ENCODE assay signal across 15 cellular contexts in genomic region chr12:38775457-38775856, GRCh38.
DNase-seq lines count a peak whose midpoint lies in the region; ATAC-seq and TF ChIP-seq lines count a peak whose summit lies in the region.
"Had no signal": no experiment of that assay in that cellular context is flagged by ENCODE, and none has a peak within 500 bp of the region (broad histone marks: within the 10 kb centered on the region; RNA-seq: fewer than 3 reads in every experiment).

No MANE protein-coding gene starts in this region.

- H3K27me3 Mint-ChIP-seq in activated CD4-positive, alpha-beta T cell treated with anti-CD3 and anti-CD28 coated beads for 36 hours: no peaks in the 10 kb centered on the region
- H3K27me3 Mint-ChIP-seq in immature natural killer cell (ENCODE audit: low read depth in 3 of 3): no peaks in the 10 kb centered on the region
- H3K27me3 Mint-ChIP-seq: dendritic cell treated with granulocyte-macrophage colony-stimulating factor and Interleukin-4, amounts not matched to agents 40 ng/mL and 50 ng/mL, for 4 days had no signal

- peaks cover 5% of the 10 kb centered on the region for H3K36me3 Mint-ChIP-seq in activated CD4-positive, alpha-beta T cell treated with anti-CD3 and anti-CD28 coated beads for 36 hours (ENCODE audit: low read depth)
- H3K36me3 Mint-ChIP-seq in immature natural killer cell: peaks cover 0 to 16% (median 6%) of the 10 kb centered on the region in 3 donors

- peaks cover 6% of the 10 kb centered on the region for H3K9me3 Mint-ChIP-seq in activated CD4-positive, alpha-beta T cell treated with anti-CD3 and anti-CD28 coated beads for 36 hours (ENCODE audit: low read depth)
- H3K9me3 Mint-ChIP-seq in immature natural killer cell: peaks cover 3 to 8% (median 6%) of the 10 kb centered on the region in 6 donors

- TF ChIP-seq CTCF in foreskin keratinocyte (conservative IDR thresholded peaks at IDR 0.05): no peak
- no peak for TF ChIP-seq CTCF in gastroesophageal sphincter (IDR thresholded peaks at IDR 0.05)

- H3K4me1 ChIP-seq in foreskin keratinocyte (no peaks in the 10 kb centered on the region), gastroesophageal sphincter (no peaks in the 10 kb centered on the region)
- H3K4me1 ChIP-seq: HAP-1 had no signal

- intact Hi-C loops in activated CD4-positive, alpha-beta T cell treated with anti-CD3 and anti-CD28 coated beads for 36 hours (cut with DNase I, micrococcal nuclease): loop anchor here (5.0 to 10.0 kb wide), 2 partner anchors 129 to 132 kb away; partner anchors contain the start of gene CPNE8 (in 2 of the 2)

- H3K4me3 ChIP-seq in gastroesophageal sphincter: no peak overlapping the region
- H3K4me3 ChIP-seq: HAP-1, heart right ventricle, mucosa of descending colon had no signal

- CTCF ChIA-PET in activated CD4-positive, alpha-beta T cell treated with anti-CD3 and anti-CD28 coated beads for 36 hours (lab: Charles Lee): no interaction called here

- H3K4me1 Mint-ChIP-seq in activated CD4-positive, alpha-beta T cell treated with anti-CD3 and anti-CD28 coated beads for 36 hours: peaks cover 13% of the 10 kb centered on the region
- H3K4me1 Mint-ChIP-seq in immature natural killer cell: peaks cover 13 to 16% of the 10 kb centered on the region in 2 donors

- DNase-seq in activated CD4-positive, alpha-beta T cell treated with anti-CD3 and anti-CD28 coated beads for 36 hours: no peak
- DNase-seq in activated CD4-positive, alpha-beta T cell treated with anti-CD3 and anti-CD28 coated beads for 4 hours: no peak
- DNase-seq in foreskin keratinocyte (peak in 1 of 2 donors; percentile 12), immature natural killer cell (no peak), NCI-H1048 (lab: John Stamatoyannopoulos, UW) (no peak)
- DNase-seq: activated gamma-delta T cell, DMS53, heart right ventricle, mucosa of descending colon, T1000 had no signal

- H3K9me3 ChIP-seq in gastroesophageal sphincter: no peaks in the 10 kb centered on the region
- H3K9me3 ChIP-seq: HAP-1, mucosa of descending colon had no signal

- no peak overlapping the region for H3K4me3 Mint-ChIP-seq in activated CD4-positive, alpha-beta T cell treated with anti-CD3 and anti-CD28 coated beads for 36 hours
- no peak overlapping the region for H3K4me3 Mint-ChIP-seq in immature natural killer cell
- H3K4me3 Mint-ChIP-seq: dendritic cell treated with granulocyte-macrophage colony-stimulating factor and Interleukin-4, amounts not matched to agents 40 ng/mL and 50 ng/mL, for 4 days had no signal

- TF ChIP-seq POLR2A in gastroesophageal sphincter (IDR thresholded peaks at IDR 0.05): no peak

- H3K27ac ChIP-seq in foreskin keratinocyte (no peak overlapping the region), gastroesophageal sphincter (no peak overlapping the region)
- H3K27ac ChIP-seq: heart right ventricle had no signal

- H3K27ac Mint-ChIP-seq in activated CD4-positive, alpha-beta T cell treated with anti-CD3 and anti-CD28 coated beads for 36 hours: no peak overlapping the region
- no peak overlapping the region for H3K27ac Mint-ChIP-seq in immature natural killer cell
- H3K27ac Mint-ChIP-seq: dendritic cell treated with granulocyte-macrophage colony-stimulating factor and Interleukin-4, amounts not matched to agents 40 ng/mL and 50 ng/mL, for 4 days had no signal

- no peaks in the 10 kb centered on the region for H3K36me3 ChIP-seq in gastroesophageal sphincter
- H3K36me3 ChIP-seq: HAP-1 had no signal

- no peaks in the 10 kb centered on the region for H3K27me3 ChIP-seq in foreskin keratinocyte
- H3K27me3 ChIP-seq in gastroesophageal sphincter: no peaks in the 10 kb centered on the region
- H3K27me3 ChIP-seq: heart right ventricle had no signal

- POLR2A ChIA-PET in activated CD4-positive, alpha-beta T cell treated with anti-CD3 and anti-CD28 coated beads for 36 hours (lab: Charles Lee): no interaction called here

- no peak for TF ChIP-seq EP300 in gastroesophageal sphincter (IDR thresholded peaks at IDR 0.05)

- peak; percentile 63 for ATAC-seq in activated CD4-positive, alpha-beta T cell treated with anti-CD3 and anti-CD28 coated beads for 36 hours
- ATAC-seq in GM21528 (IDR thresholded peaks at IDR 0.05; ENCODE audit: low FRiP score, unreplicated experiment) (peak; percentile 94), HG03097 (IDR thresholded peaks at IDR 0.05; ENCODE audit: low FRiP score, unreplicated experiment) (peak; percentile 91), foreskin keratinocyte (peak; percentile 51), gastroesophageal sphincter (no peak)
- ATAC-seq: heart right ventricle, mucosa of descending colon had no signal
